ENCODE assay signal across 24 cellular contexts in the genomic region with DNA sequence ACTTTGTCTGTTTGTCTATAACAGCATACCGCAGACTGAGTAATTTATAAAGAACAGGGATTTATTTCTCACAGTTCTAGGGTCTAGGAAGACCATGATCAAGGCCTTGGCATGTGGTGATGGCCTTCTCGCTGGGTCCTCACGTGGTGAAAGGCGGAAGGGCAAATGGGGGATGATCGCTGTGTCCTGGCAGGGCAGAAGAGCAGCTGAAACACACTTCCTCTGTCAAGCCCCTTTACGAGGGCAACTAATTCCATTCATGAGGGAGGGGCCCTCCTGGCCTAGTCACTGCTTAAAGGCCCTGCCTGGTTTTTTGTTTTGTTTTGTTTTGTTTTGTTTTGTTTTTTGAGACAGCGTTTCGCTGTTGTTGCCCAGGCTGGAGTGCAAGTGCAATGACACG.
"Had no signal": no experiment of that assay in that cellular context is flagged by ENCODE, and none has a peak within 500 bp of the region (broad histone marks: within the 10 kb centered on the region; RNA-seq: fewer than 3 reads in every experiment).

No MANE protein-coding gene starts in this region.

- H2AFZ ChIP-seq: parathyroid adenoma had no signal

- H3K9ac ChIP-seq: parathyroid adenoma had no signal

- ATAC-seq: naive thymus-derived CD8-positive, alpha-beta T cell; right lobe of liver; stimulated activated naive B cell treated with anti-CD40 and anti-IgM and Interleukin-4, amounts not matched to agents 10 μg/mL and 1 μg/mL and 100 μg/mL, for 72 hours had no signal

- H3K4me1 ChIP-seq: left ventricle myocardium inferior, parathyroid adenoma, right atrium auricular region, right lobe of liver, tibial nerve, uterus had no signal

- H3K27me3 Mint-ChIP-seq: progenitor cell of endocrine pancreas; stimulated activated naive B cell treated with anti-CD40 and anti-IgM and Interleukin-4, amounts not matched to agents 10 μg/mL and 1 μg/mL and 100 μg/mL, for 72 hours; stimulated activated naive CD8-positive, alpha-beta T cell treated with anti-CD3 and anti-CD28 coated beads, Interleukin-15, Interleukin-2, amounts not matched to agents 100 ng/mL and 50 ng/mL, for 24 hours; type B pancreatic cell had no signal

- H3K36me3 Mint-ChIP-seq: immature natural killer cell; naive thymus-derived CD8-positive, alpha-beta T cell; stimulated activated naive B cell treated with anti-CD40 and anti-IgM and Interleukin-4, amounts not matched to agents 10 μg/mL and 1 μg/mL and 100 μg/mL, for 72 hours; type B pancreatic cell had no signal

- H3K9me3 Mint-ChIP-seq: immature natural killer cell; naive thymus-derived CD8-positive, alpha-beta T cell; nephron; stimulated activated naive B cell treated with anti-CD40 and anti-IgM and Interleukin-4, amounts not matched to agents 10 μg/mL and 1 μg/mL and 100 μg/mL, for 72 hours; type B pancreatic cell had no signal

- H3K4me3 ChIP-seq: left ventricle myocardium inferior, lung, right atrium auricular region, right lobe of liver, skin epidermis, tibial nerve, uterus had no signal

- H3K27ac Mint-ChIP-seq: immature natural killer cell; naive thymus-derived CD8-positive, alpha-beta T cell; nephron; progenitor cell of endocrine pancreas; stimulated activated naive B cell treated with anti-CD40 and anti-IgM and Interleukin-4, amounts not matched to agents 10 μg/mL and 1 μg/mL and 100 μg/mL, for 72 hours; stimulated activated naive CD8-positive, alpha-beta T cell treated with anti-CD3 and anti-CD28 coated beads, Interleukin-15, Interleukin-2, amounts not matched to agents 100 ng/mL and 50 ng/mL, for 24 hours; type B pancreatic cell had no signal

- DNase-seq: hippocampal formation; immature natural killer cell; left ventricle myocardium inferior; naive thymus-derived CD8-positive, alpha-beta T cell; occipital lobe; right lobe of liver; stimulated activated CD4-positive, alpha-beta T cell treated with anti-CD3 and anti-CD28 coated beads, Interleukin-12 subunit alpha, Interleukin-12 subunit beta, amount 100 ng/mL, for 4 hours; stimulated activated CD4-positive, alpha-beta T cell treated with anti-CD3 and anti-CD28 coated beads, Interleukin-15, amount 100 ng/mL, for 24 hours; stimulated activated CD4-positive, alpha-beta T cell treated with anti-CD3 and anti-CD28 coated beads, Interleukin-2, amount 100 ng/mL, for 24 hours; stimulated activated CD4-positive, alpha-beta T cell treated with anti-CD3 and anti-CD28 coated beads, Interleukin-4, amount 100 ng/mL, for 1 hour; stimulated activated naive B cell treated with anti-CD40 and anti-IgM and Interleukin-4, amounts not matched to agents 10 μg/mL and 1 μg/mL and 100 μg/mL, for 72 hours; uterus had no signal

- FAIRE-seq: islet of Langerhans had no signal

- H3K79me2 ChIP-seq: parathyroid adenoma had no signal

- H3K27ac ChIP-seq: left ventricle myocardium inferior, neutrophil, parathyroid adenoma, right atrium auricular region, right lobe of liver, skin epidermis, tibial nerve, uterus had no signal

- H3K4me1 Mint-ChIP-seq: immature natural killer cell, nephron, neural crest cell had no signal

- H3K36me3 ChIP-seq: left ventricle myocardium inferior, neutrophil, right atrium auricular region, right lobe of liver, tibial nerve, uterus had no signal

- H3K27me3 ChIP-seq: neutrophil, right atrium auricular region, right lobe of liver, tibial nerve, uterus had no signal

- H3K9me3 ChIP-seq: left ventricle myocardium inferior, neutrophil, right atrium auricular region, right lobe of liver, tibial nerve, uterus had no signal

- H3K4me3 Mint-ChIP-seq: immature natural killer cell; naive thymus-derived CD8-positive, alpha-beta T cell; nephron; neural crest cell; stimulated activated naive B cell treated with anti-CD40 and anti-IgM and Interleukin-4, amounts not matched to agents 10 μg/mL and 1 μg/mL and 100 μg/mL, for 72 hours; stimulated activated naive CD8-positive, alpha-beta T cell treated with anti-CD3 and anti-CD28 coated beads, Interleukin-15, Interleukin-2, amounts not matched to agents 100 ng/mL and 50 ng/mL, for 24 hours; type B pancreatic cell had no signal
